11 cellular contexts compared by ENCODE assay signal in genomic region chr3:53103566-53104296, GRCh38. TPM values are rescaled to one million over a fixed set of nuclear protein-coding genes. Genes with fewer than 3 reads are reported as not detected.
DNase-seq lines count a peak whose midpoint lies in the region; ATAC-seq, FAIRE-seq and TF ChIP-seq lines count a peak whose summit lies in the region.
"Had no signal": no experiment of that assay in that cellular context is flagged by ENCODE, and none has a peak within 500 bp of the region (broad histone marks: within the 10 kb centered on the region; RNA-seq: fewer than 3 reads in every experiment).

No MANE protein-coding gene starts in this region.

- FAIRE-seq in HepG2 (lab: Jason Lieb, UNC): no peak
- FAIRE-seq: H1, islet of Langerhans had no signal

- TF ChIP-seq EP300 in HepG2 (IDR thresholded peaks at IDR 0.05; ENCODE audit: low read depth in 2 of 2, low read length in 2 of 2) (no peak), HepG2 (CRISPR knock-in tag; IDR thresholded peaks at IDR 0.05; ENCODE audit: borderline replicate concordance) (no peak)

- H3K9ac ChIP-seq in HepG2 (ENCODE audit: insufficient read depth, low read depth, low read length): no peak overlapping the region

- H3K9me3 ChIP-seq in right lobe of liver (no peaks in the 10 kb centered on the region), HepG2 (ENCODE audit: low read length) (no peaks in the 10 kb centered on the region), aorta (ENCODE audit: control insufficient read depth, low read length) (no peaks in the 10 kb centered on the region), vagina (no peaks in the 10 kb centered on the region)

- no peak overlapping the region for H2AFZ ChIP-seq in HepG2 (ENCODE audit: low read length)

- DNase-seq in right lobe of liver (no peak), HepG2 (ENCODE audit: low spot score) (no peak), NB4 (ENCODE audit: low read depth) (peak; percentile 35), foreskin fibroblast (peak; percentile 42 to 62), aorta (peak in 1 of 2 donors; percentile 59), SIG-M5 (lab: John Stamatoyannopoulos, UW) (no peak), iPS-NIHi7 (ENCODE audit: extremely low spot score) (no peak), vagina (ENCODE audit: extremely low spot score in 2 of 2) (no peak)
- DNase-seq: NK-92 treated with Interleukin-12 subunit alpha and Interleukin-12 subunit beta, amount 100 ng/mL, for 24 hours had no signal

- no peak for TF ChIP-seq RAD21 in HepG2 (CRISPR knock-in tag; IDR thresholded peaks at IDR 0.05)

- H3K27ac ChIP-seq in right lobe of liver (no peak overlapping the region), HepG2 (ENCODE audit: extremely low read length, insufficient read depth, low read length) (no peak overlapping the region), aorta (ENCODE audit: low read depth in 1 of 2, low read length in 2 of 2) (no peak overlapping the region), vagina (no peak overlapping the region)

- 74% methylated on average over 12 of the region's 16 CpGs for WGBS in right lobe of liver (ENCODE audit: insufficient coverage, low coverage, low lambda C conversion rate, missing lambda C conversion rate)
- 96% methylated on average over 16 of the region's 16 CpGs for WGBS in HepG2 (ENCODE audit: low lambda C conversion rate)
- WGBS in aorta, 2 donors: 62 to 69% methylated on average over 16 of the region's 16 CpGs

- H3K4me2 ChIP-seq in HepG2 (ENCODE audit: low read depth, low read length): no peak overlapping the region

- ATAC-seq in right lobe of liver (peak; percentile 18 to 31 (median 24)), HepG2 (no peak), aorta (ENCODE audit: low FRiP score) (peak; percentile 64)

- no peak for TF ChIP-seq POLR2A in right lobe of liver (IDR thresholded peaks at IDR 0.05)
- no peak for TF ChIP-seq POLR2A in HepG2 (IDR thresholded peaks at IDR 0.05; ENCODE audit: insufficient read depth in 1 of 2, low read depth in 2 of 2, low read length in 2 of 2)
- TF ChIP-seq POLR2A in NB4 (IDR thresholded peaks at IDR 0.05; ENCODE audit: extremely low read depth, insufficient read length): no peak
- no peak for TF ChIP-seq POLR2A in vagina (IDR thresholded peaks at IDR 0.05)

- TF ChIP-seq CTCF in right lobe of liver (IDR thresholded peaks at IDR 0.05) (no peak), HepG2 (CRISPR knock-in tag; IDR thresholded peaks at IDR 0.05) (no peak), NB4 (IDR thresholded peaks at IDR 0.05; ENCODE audit: low read depth, low read length) (no peak), foreskin fibroblast (IDR thresholded peaks at IDR 0.05; ENCODE audit: low read depth, low read length) (no peak), vagina (IDR thresholded peaks at IDR 0.05) (no peak)

- no peaks in the 10 kb centered on the region for H4K20me1 ChIP-seq in HepG2 (ENCODE audit: insufficient read depth, low read length)

- H3K36me3 ChIP-seq in right lobe of liver: peaks cover 0 to 9% (median 2%) of the 10 kb centered on the region in 4 donors
- H3K36me3 ChIP-seq in HepG2 (replicated peaks in 1 of 2; ENCODE audit: control insufficient read depth in 1 of 2, insufficient read depth in 2 of 2, low read length in 2 of 2): peaks cover 7 to 45% of the 10 kb centered on the region in 2 experiments; a peak in 4 of 5 replicates
- peaks cover 2 to 10% of the 10 kb centered on the region in 2 donors for H3K36me3 ChIP-seq in aorta (ENCODE audit: control insufficient read depth in 1 of 2, insufficient read depth in 2 of 2, low read length in 1 of 2)
- peaks cover 0 to 27% of the 10 kb centered on the region in 2 donors for H3K36me3 ChIP-seq in vagina

- BruUV-seq in HepG2 (replicated peaks; lab: Mats Ljungman, UMichigan): no TSS peak

- in situ Hi-C loops in HepG2 (cut with HindIII; ENCODE audit: extremely low pct_ligation_motif_present, low pct_unique_long_range_greater_than_20kb): no loop called here

- no peak overlapping the region for H3K4me3 ChIP-seq in right lobe of liver
- H3K4me3 ChIP-seq in HepG2 (replicated peaks in 1 of 3; ENCODE audit: insufficient read depth in 1 of 3, low read depth in 2 of 3, low read length in 3 of 3): no peak overlapping the region
- no peak overlapping the region for H3K4me3 ChIP-seq in NB4 (ENCODE audit: low read depth, low read length)
- no peak overlapping the region for H3K4me3 ChIP-seq in foreskin fibroblast (ENCODE audit: low read depth in 1 of 2, low read length in 2 of 2)
- no peak overlapping the region for H3K4me3 ChIP-seq in aorta (ENCODE audit: low read length in 2 of 2)
- H3K4me3 ChIP-seq in vagina: no peak overlapping the region

- POLR2A ChIA-PET in HepG2 (lab: Yijun Ruan, JAX): no interaction called here

- H3K27me3 ChIP-seq in right lobe of liver: no peaks in the 10 kb centered on the region
- H3K27me3 ChIP-seq in HepG2 (ENCODE audit: control insufficient read depth in 1 of 2, insufficient read depth in 2 of 2, low read length in 2 of 2): no peaks in the 10 kb centered on the region
- no peaks in the 10 kb centered on the region for H3K27me3 ChIP-seq in aorta (ENCODE audit: control insufficient read depth in 1 of 2, insufficient read depth in 2 of 2, low read length in 1 of 2)
- no peaks in the 10 kb centered on the region for H3K27me3 ChIP-seq in vagina

- no peaks in the 10 kb centered on the region for H3K79me2 ChIP-seq in HepG2 (ENCODE audit: insufficient read depth, low read length)

- CTCF ChIA-PET in HepG2 (lab: Yijun Ruan, JAX; ENCODE audit: low intra/inter-chr PET ratio, low total read pairs): no interaction called here

- H3K4me1 ChIP-seq in right lobe of liver (no peaks in the 10 kb centered on the region), HepG2 (ENCODE audit: insufficient read depth, low read length) (peaks cover 5% of the 10 kb centered on the region; the same call in 1 of the 2 replicates), aorta (ENCODE audit: control insufficient read depth in 1 of 2, insufficient read depth in 2 of 2, low read length in 2 of 2) (no peaks in the 10 kb centered on the region), vagina (peaks cover 7% of the 10 kb centered on the region)

- intact Hi-C loops in right lobe of liver (cut with DNase I) (no loop called here), HepG2 (cut with micrococcal nuclease; ENCODE audit: unreplicated experiment) (no loop called here), aorta (cut with DNase I) (no loop called here), vagina (cut with DNase I) (no loop called here)

RNA-seq across cellular contexts. Expression of gene RFT1, which starts 26.5 kb away (rescaled TPM):
- 10 to 100 TPM in 4 of 6 experiments, 1 to 10 TPM in 2; 9.3 to 12.4 (median 10.4) TPM for total RNA-seq in right lobe of liver
- total RNA-seq in HepG2 (2016; rRNA removed; fragmentation: Illumina TruSeq; extraction: Trizol): 25.7 and 37.0 TPM in 2 replicates
- total RNA-seq in HepG2 (2016; cell fraction: cytosol; rRNA removed; fragmentation: Illumina TruSeq; extraction: Trizol; ENCODE audit: low read depth): 4.3 and 5.1 TPM in 2 replicates
- total RNA-seq in HepG2 (2016; cell fraction: insoluble cytoplasmic fraction; rRNA removed; fragmentation: Illumina TruSeq; extraction: Trizol): 25.2 and 37.3 TPM in 2 replicates
- 14.7 and 16.2 TPM in 2 replicates for total RNA-seq in HepG2 (2016; cell fraction: membrane; rRNA removed; fragmentation: Illumina TruSeq; extraction: Trizol)
- total RNA-seq in HepG2 (2016; cell fraction: nucleus; rRNA removed; fragmentation: Illumina TruSeq; extraction: Trizol): 30.4 and 35.0 TPM in 2 replicates
- 21.0 and 23.2 TPM in 2 replicates for polyA plus RNA-seq in HepG2 (2011; rRNA removed)
- 21.9 and 27.5 TPM in 2 replicates for polyA plus RNA-seq in HepG2 (2011; cell fraction: cytosol; rRNA removed)
- polyA plus RNA-seq in HepG2 (2011; cell fraction: nucleus; rRNA removed): 11.4 TPM in 2 replicates
- 13.7 and 19.5 TPM in 2 replicates for polyA plus RNA-seq in HepG2 (2012)
- polyA plus RNA-seq in HepG2 (2016; cell fraction: cytosol; fragmentation: Illumina TruSeq; extraction: Trizol; ENCODE audit: low read depth): 5.2 and 6.1 TPM in 2 replicates
- 20.1 and 21.3 TPM in 2 replicates for polyA plus RNA-seq in HepG2 (2016; cell fraction: insoluble cytoplasmic fraction; fragmentation: Illumina TruSeq; extraction: Trizol; ENCODE audit: low read depth)
- polyA plus RNA-seq in HepG2 (2016; cell fraction: membrane; fragmentation: Illumina TruSeq; extraction: Trizol; ENCODE audit: low read depth): 10.2 and 12.2 TPM in 2 replicates
- polyA plus RNA-seq in HepG2 (2016; cell fraction: nucleus; fragmentation: Illumina TruSeq; extraction: Trizol; ENCODE audit: insufficient read depth, low read depth): 32.4 and 36.2 TPM in 2 replicates
- polyA minus RNA-seq in HepG2 (2011; rRNA and poly(A)+ RNA removed; ENCODE audit: low replicate concordance): 79.7 and 80.7 TPM in 2 replicates
- polyA minus RNA-seq in HepG2 (2011; cell fraction: cytosol; rRNA and poly(A)+ RNA removed): 17.0 and 17.7 TPM in 2 replicates
- 15.6 and 15.8 TPM in 2 replicates for polyA minus RNA-seq in HepG2 (2011; cell fraction: nucleus; rRNA and poly(A)+ RNA removed)
- total RNA-seq in aorta: 10 to 100 TPM; 11.9 to 16.6 TPM
- polyA plus RNA-seq in aorta: 1 to 10 TPM; 5.0 to 5.8 TPM
- total RNA-seq in vagina: 13.8 TPM

RNA-seq across cellular contexts. Expression of gene PRKCD, which starts 57.3 kb away (rescaled TPM):
- 1 to 10 TPM; 3.5 to 8.3 (median 5.1) TPM for total RNA-seq in right lobe of liver
- 1.6 and 4.3 TPM in 2 replicates for total RNA-seq in HepG2 (2016; rRNA removed; fragmentation: Illumina TruSeq; extraction: Trizol)
- 0.79 and 1.0 TPM in 2 replicates for total RNA-seq in HepG2 (2016; cell fraction: cytosol; rRNA removed; fragmentation: Illumina TruSeq; extraction: Trizol; ENCODE audit: low read depth)
- 1.7 and 3.8 TPM in 2 replicates for total RNA-seq in HepG2 (2016; cell fraction: insoluble cytoplasmic fraction; rRNA removed; fragmentation: Illumina TruSeq; extraction: Trizol)
- total RNA-seq in HepG2 (2016; cell fraction: membrane; rRNA removed; fragmentation: Illumina TruSeq; extraction: Trizol): 2.3 and 2.6 TPM in 2 replicates
- 4.3 and 4.4 TPM in 2 replicates for total RNA-seq in HepG2 (2016; cell fraction: nucleus; rRNA removed; fragmentation: Illumina TruSeq; extraction: Trizol)
- polyA plus RNA-seq in HepG2 (2011; rRNA removed): 40.7 and 47.7 TPM in 2 replicates
- 43.8 and 46.4 TPM in 2 replicates for polyA plus RNA-seq in HepG2 (2011; cell fraction: cytosol; rRNA removed)
- 49.0 and 56.6 TPM in 2 replicates for polyA plus RNA-seq in HepG2 (2011; cell fraction: nucleus; rRNA removed)
- polyA plus RNA-seq in HepG2 (2012): 26.9 and 29.1 TPM in 2 replicates
- polyA plus RNA-seq in HepG2 (2016; cell fraction: cytosol; fragmentation: Illumina TruSeq; extraction: Trizol; ENCODE audit: low read depth): 4.3 and 5.2 TPM in 2 replicates
- polyA plus RNA-seq in HepG2 (2016; cell fraction: insoluble cytoplasmic fraction; fragmentation: Illumina TruSeq; extraction: Trizol; ENCODE audit: low read depth): 19.3 and 22.7 TPM in 2 replicates
- polyA plus RNA-seq in HepG2 (2016; cell fraction: membrane; fragmentation: Illumina TruSeq; extraction: Trizol; ENCODE audit: low read depth): 3.2 and 3.3 TPM in 2 replicates
- 26.1 and 26.5 TPM in 2 replicates for polyA plus RNA-seq in HepG2 (2016; cell fraction: nucleus; fragmentation: Illumina TruSeq; extraction: Trizol; ENCODE audit: insufficient read depth, low read depth)
- 30.4 and 51.6 TPM in 2 replicates for polyA minus RNA-seq in HepG2 (2011; rRNA and poly(A)+ RNA removed; ENCODE audit: low replicate concordance)
- polyA minus RNA-seq in HepG2 (2011; cell fraction: cytosol; rRNA and poly(A)+ RNA removed): 17.5 and 20.8 TPM in 2 replicates
- polyA minus RNA-seq in HepG2 (2011; cell fraction: nucleus; rRNA and poly(A)+ RNA removed): 17.8 and 23.6 TPM in 2 replicates
- 10 to 100 TPM; 23.6 to 33.4 TPM for total RNA-seq in aorta
- polyA plus RNA-seq in aorta: 10 to 100 TPM; 16.1 to 30.8 TPM
- 32.2 TPM for total RNA-seq in vagina

RNA-seq across cellular contexts. Expression of gene SFMBT1, which starts 57.9 kb away (rescaled TPM):
- 10 to 100 TPM in 4 of 6 experiments, 1 to 10 TPM in 2; 9.2 to 14.0 (median 10.7) TPM for total RNA-seq in right lobe of liver
- 12.8 and 15.6 TPM in 2 replicates for total RNA-seq in HepG2 (2016; rRNA removed; fragmentation: Illumina TruSeq; extraction: Trizol)
- 8.9 and 9.3 TPM in 2 replicates for total RNA-seq in HepG2 (2016; cell fraction: cytosol; rRNA removed; fragmentation: Illumina TruSeq; extraction: Trizol; ENCODE audit: low read depth)
- total RNA-seq in HepG2 (2016; cell fraction: insoluble cytoplasmic fraction; rRNA removed; fragmentation: Illumina TruSeq; extraction: Trizol): 14.5 and 15.1 TPM in 2 replicates
- total RNA-seq in HepG2 (2016; cell fraction: membrane; rRNA removed; fragmentation: Illumina TruSeq; extraction: Trizol): 10.0 and 10.3 TPM in 2 replicates
- 9.9 and 12.6 TPM in 2 replicates for total RNA-seq in HepG2 (2016; cell fraction: nucleus; rRNA removed; fragmentation: Illumina TruSeq; extraction: Trizol)
- 3.8 and 4.0 TPM in 2 replicates for polyA plus RNA-seq in HepG2 (2011; rRNA removed)
- polyA plus RNA-seq in HepG2 (2011; cell fraction: cytosol; rRNA removed): 2.9 and 3.8 TPM in 2 replicates
- polyA plus RNA-seq in HepG2 (2011; cell fraction: nucleus; rRNA removed): 3.1 and 5.0 TPM in 2 replicates
- polyA plus RNA-seq in HepG2 (2012): 3.3 TPM in 2 replicates
- polyA plus RNA-seq in HepG2 (2016; cell fraction: cytosol; fragmentation: Illumina TruSeq; extraction: Trizol; ENCODE audit: low read depth): 1.5 TPM in 2 replicates
- polyA plus RNA-seq in HepG2 (2016; cell fraction: insoluble cytoplasmic fraction; fragmentation: Illumina TruSeq; extraction: Trizol; ENCODE audit: low read depth): 9.8 and 11.0 TPM in 2 replicates
- polyA plus RNA-seq in HepG2 (2016; cell fraction: membrane; fragmentation: Illumina TruSeq; extraction: Trizol; ENCODE audit: low read depth): 4.1 and 4.6 TPM in 2 replicates
- 9.0 and 10.5 TPM in 2 replicates for polyA plus RNA-seq in HepG2 (2016; cell fraction: nucleus; fragmentation: Illumina TruSeq; extraction: Trizol; ENCODE audit: insufficient read depth, low read depth)
- polyA minus RNA-seq in HepG2 (2011; rRNA and poly(A)+ RNA removed; ENCODE audit: low replicate concordance): 13.9 and 50.6 TPM in 2 replicates
- polyA minus RNA-seq in HepG2 (2011; cell fraction: cytosol; rRNA and poly(A)+ RNA removed): 5.8 and 10.0 TPM in 2 replicates
- polyA minus RNA-seq in HepG2 (2011; cell fraction: nucleus; rRNA and poly(A)+ RNA removed): 13.1 and 13.9 TPM in 2 replicates
- total RNA-seq in aorta: 10 to 100 TPM in 1 of 2 donors, 1 to 10 TPM in 1; 8.8 to 12.6 TPM
- polyA plus RNA-seq in aorta: 1 to 10 TPM in 1 of 2 donors, under 1 TPM in 1; 0.75 to 2.0 TPM
- 9.1 TPM for total RNA-seq in vagina

Comparison
In these comparisons a context has a peak if more than half of its experiments do, and no peak if none do; other contexts are left out.
1. DNase-seq: peak in NB4 (single experiment) and foreskin fibroblast (2 of 2); none in right lobe of liver (0 of 3), HepG2 (single experiment), SIG-M5 (single experiment), iPS-NIHi7 (single experiment) and vagina (0 of 2).